31 cellular contexts compared by ENCODE assay signal in genomic region chr21:33057385-33057940, GRCh38. TPM values are rescaled to one million over a fixed set of nuclear protein-coding genes. Genes with fewer than 3 reads are reported as not detected.
"Had no signal": no experiment of that assay in that cellular context is flagged by ENCODE, and none has a peak within 500 bp of the region (broad histone marks: within the 10 kb centered on the region; RNA-seq: fewer than 3 reads in every experiment).

No MANE protein-coding gene starts in this region.

- H3K27ac ChIP-seq: brain microvascular endothelial cell, cardiac muscle cell, WERI-Rb-1 had no signal

- H3K4me3 ChIP-seq: cardiac muscle cell had no signal

- H3K9ac ChIP-seq: SK-N-SH had no signal

- H3K4me2 ChIP-seq: SK-N-SH had no signal

- H3K36me3 ChIP-seq: brain microvascular endothelial cell, cardiac muscle cell, WERI-Rb-1 had no signal

- ATAC-seq: activated CD4-positive, alpha-beta T cell treated with anti-CD3 and anti-CD28 coated beads for 36 hours; activated T-helper 17 cell treated with anti-CD3 and anti-CD28 coated beads, Interleukin-2, amount 50 U/mL, for 72 hours; Panc1; Right ventricle myocardium inferior had no signal

- H3K9me3 ChIP-seq: SK-N-SH had no signal

- DNase-seq: activated CD4-positive, alpha-beta memory T cell treated with anti-CD3 and anti-CD28 coated beads, Interleukin-2, amount 10 ng/mL, durations not matched to agents 7 days and 5 days; activated CD4-positive, alpha-beta T cell treated with anti-CD3 and anti-CD28 coated beads for 36 hours; activated CD4-positive, alpha-beta T cell treated with anti-CD3 and anti-CD28 coated beads, Interleukin-2, amount 50 U/mL, for 1 hour; activated gamma-delta T cell; activated naive CD4-positive, alpha-beta T cell treated with anti-CD3 and anti-CD28 coated beads, Interleukin-2, amount 10 ng/mL, durations not matched to agents 7 days and 5 days; activated naive CD8-positive, alpha-beta T cell treated with anti-CD3 and anti-CD28 coated beads for 36 hours; activated T-cell treated with anti-CD3 and anti-CD28 coated beads for 4 hours; activated T-cell treated with anti-CD3 and anti-CD28 coated beads, Interleukin-2, amount 50 U/mL, for 48 hours; brain microvascular endothelial cell; MV-4-11; NCI-H1092 treated with DMSO at 0.1 percent for 48 hours; NCI-H1417 treated with DMSO at 0.1 percent for 48 hours; NCI-H1694; NCI-H2029; NCI-H510A treated with DMSO at 0.1 percent for 48 hours; NCI-H69; NK-92 treated with Interleukin-12 subunit alpha and Interleukin-12 subunit beta, amount 100 ng/mL, for 24 hours; OCI-M1; RPMI8226; SK-N-SH; T-helper 1 cell; WERI-Rb-1 had no signal

RNA-seq across cellular contexts. Expression of gene OLIG1, which starts 12.5 kb away (rescaled TPM):
- total RNA-seq: activated CD4-positive, alpha-beta memory T cell treated with anti-CD3 and anti-CD28 coated beads, Interleukin-2, amount 10 ng/mL, durations not matched to agents 7 days and 5 days; activated CD4-positive, alpha-beta T cell treated with anti-CD3 and anti-CD28 coated beads for 36 hours; activated CD8-positive, alpha-beta memory T cell treated with anti-CD3 and anti-CD28 coated beads for 36 hours; activated T-helper 17 cell treated with anti-CD3 and anti-CD28 coated beads, Interleukin-2, amount 50 U/mL, for 72 hours; cardiac muscle cell; LHCN-M2; MCF 10A; T-helper 2 cell treated with Interferon-gamma antibody and Interleukin-4, amounts not matched to agents 100 ng/mL and 5 ng/mL, for 36 hours had no signal
- polyA plus RNA-seq: SK-N-SH had no signal

RNA-seq across cellular contexts. Expression of gene OLIG2, which starts 31.7 kb away (rescaled TPM):
- total RNA-seq: activated CD4-positive, alpha-beta memory T cell treated with anti-CD3 and anti-CD28 coated beads, Interleukin-2, amount 10 ng/mL, durations not matched to agents 7 days and 5 days; activated CD4-positive, alpha-beta T cell treated with anti-CD3 and anti-CD28 coated beads for 36 hours; activated CD8-positive, alpha-beta memory T cell treated with anti-CD3 and anti-CD28 coated beads for 36 hours; activated naive CD8-positive, alpha-beta T cell treated with anti-CD3 and anti-CD28 coated beads for 36 hours; activated T-helper 17 cell treated with anti-CD3 and anti-CD28 coated beads, Interleukin-2, amount 50 U/mL, for 72 hours; LHCN-M2; MCF 10A; Right ventricle myocardium inferior; T-helper 2 cell treated with Interferon-gamma antibody and Interleukin-4, amounts not matched to agents 100 ng/mL and 5 ng/mL, for 36 hours had no signal
- polyA plus RNA-seq: adipose tissue, cardiac muscle cell, SK-N-SH had no signal
